16 cellular contexts compared by ENCODE assay signal in genomic region chr2:240972201-240972600, GRCh38. TPM values are rescaled to one million over a fixed set of nuclear protein-coding genes. Genes with fewer than 3 reads are reported as not detected.
A peak's percentile ranks its signal among the peaks of the same experiment; 100 is the strongest.
DNase-seq lines count a peak whose midpoint lies in the region; FAIRE-seq and TF ChIP-seq lines count a peak whose summit lies in the region.
"Had no signal": no experiment of that assay in that cellular context is flagged by ENCODE, and none has a peak within 500 bp of the region (broad histone marks: within the 10 kb centered on the region; RNA-seq: fewer than 3 reads in every experiment).

No MANE protein-coding gene starts in this region.

- H3K9ac ChIP-seq in GM23248: peak overlapping the region; percentile 71
- no peak overlapping the region for H3K9ac ChIP-seq in kidney (ENCODE audit: low read length in 2 of 2)
- H3K9ac ChIP-seq: KMS-11 had no signal

- H3K9me3 Mint-ChIP-seq in brain: peaks cover 4 to 11% (median 9%) of the 10 kb centered on the region in 5 experiments
- H3K9me3 Mint-ChIP-seq in immature natural killer cell: no peaks in the 10 kb centered on the region

- H3K4me1 ChIP-seq in GM23248 (ENCODE audit: insufficient read depth): peaks cover 17% of the 10 kb centered on the region
- H3K4me1 ChIP-seq in kidney (ENCODE audit: control insufficient read depth in 1 of 2, insufficient read depth in 1 of 2, low read depth in 1 of 2, low read length in 2 of 2): no peaks in the 10 kb centered on the region
- H3K4me1 ChIP-seq: HAP-1 had no signal

- peak overlapping the region; percentile 26 for H3K4me2 ChIP-seq in GM23248 (ENCODE audit: unreplicated experiment)
- H3K4me2 ChIP-seq: KMS-11 had no signal

- 17 to 22% methylated on average over 10 to 11 of the region's 11 CpGs for WGBS in GM23248 (ENCODE audit: low coverage in 1 of 2, low lambda C conversion rate in 2 of 2, missing lambda C conversion rate in 2 of 2), 2 experiments

- H3K27me3 ChIP-seq in GM23248 (replicated peaks; ENCODE audit: insufficient read depth): peaks cover 4% of the 10 kb centered on the region; the same call in 1 of the 2 replicates
- H3K27me3 ChIP-seq: MG63 had no signal

- H3K27ac ChIP-seq in GM23248: no peak overlapping the region
- H3K27ac ChIP-seq in kidney (ENCODE audit: low read depth in 2 of 2, low read length in 2 of 2): no peak overlapping the region
- peak overlapping the region in 13 of 21 experiments; percentile 16 to 76 (median 70) for H3K27ac ChIP-seq in skin epidermis
- H3K27ac ChIP-seq: KMS-11 had no signal

- H3K4me1 Mint-ChIP-seq in brain (peaks cover 22% of the 10 kb centered on the region), immature natural killer cell (no peaks in the 10 kb centered on the region)

- H3K4me3 ChIP-seq in GM23248: no peak overlapping the region
- no peak overlapping the region for H3K4me3 ChIP-seq in kidney (ENCODE audit: low read length in 2 of 2)
- no peak overlapping the region for H3K4me3 ChIP-seq in skin epidermis
- H3K4me3 ChIP-seq: HAP-1, MG63 had no signal

- intact Hi-C loops in kidney (cut with DNase I): no loop called here

- TF ChIP-seq CTCF in brain (conservative IDR thresholded peaks at IDR 0.05) (no peak), kidney (IDR thresholded peaks at IDR 0.05; ENCODE audit: borderline replicate concordance, extremely low read depth, insufficient read depth) (no peak)

- DNase-seq in GM23248: no peak
- peak; percentile 64 for DNase-seq in kidney
- no peak for DNase-seq in HuH-7 (ENCODE audit: low spot score)
- DNase-seq in immature natural killer cell: no peak
- no peak for DNase-seq in RPMI8226
- DNase-seq in DMS79 (lab: John Stamatoyannopoulos, UW): no peak
- DNase-seq: COR-L47, MG63, NCI-H1105, NCI-H1694 treated with DMSO at 0.1 percent for 48 hours had no signal

- H2AFZ ChIP-seq in GM23248: no peak overlapping the region

- no peaks in the 10 kb centered on the region for H3K36me3 ChIP-seq in GM23248 (ENCODE audit: low read depth)
- H3K36me3 ChIP-seq in kidney (ENCODE audit: control insufficient read depth in 1 of 2, insufficient read depth in 2 of 2, low read length in 2 of 2): no peaks in the 10 kb centered on the region
- H3K36me3 ChIP-seq: HAP-1, MG63 had no signal

- no peaks in the 10 kb centered on the region for H3F3A ChIP-seq in GM23248 (ENCODE audit: insufficient read depth)

- in situ Hi-C loops in GM23248 (cut with MboI): no loop called here

- peaks cover 22% of the 10 kb centered on the region for H3K27me3 Mint-ChIP-seq in brain
- H3K27me3 Mint-ChIP-seq in immature natural killer cell (ENCODE audit: low read depth in 3 of 3): peaks cover 0 to 6% (median 2%) of the 10 kb centered on the region in 3 donors

- H3K9me2 ChIP-seq in GM23248 (ENCODE audit: insufficient read depth): no peaks in the 10 kb centered on the region

- no peaks in the 10 kb centered on the region for H3K79me2 ChIP-seq in GM23248 (ENCODE audit: insufficient read depth)

- H3K4me3 Mint-ChIP-seq in brain (no peak overlapping the region), immature natural killer cell (no peak overlapping the region)
- H3K4me3 Mint-ChIP-seq: CD14-positive monocyte had no signal

- no peaks in the 10 kb centered on the region for H4K20me1 ChIP-seq in GM23248 (ENCODE audit: insufficient read depth)

- no peaks in the 10 kb centered on the region for H3K9me3 ChIP-seq in GM23248 (ENCODE audit: low read depth)
- no peaks in the 10 kb centered on the region for H3K9me3 ChIP-seq in kidney (ENCODE audit: control insufficient read depth in 1 of 2, low read length in 2 of 2)
- H3K9me3 ChIP-seq: HAP-1, MG63 had no signal

- FAIRE-seq in kidney (lab: Jason Lieb, UNC): no peak
- FAIRE-seq: A204.1 had no signal

- peak overlapping the region in 3 of 5 experiments; percentile 55 to 90 (median 75) for H3K27ac Mint-ChIP-seq in brain
- H3K27ac Mint-ChIP-seq in immature natural killer cell: no peak overlapping the region
- H3K27ac Mint-ChIP-seq: CD14-positive monocyte had no signal

- H3K36me3 Mint-ChIP-seq in brain (no peaks in the 10 kb centered on the region), immature natural killer cell (no peaks in the 10 kb centered on the region)
- H3K36me3 Mint-ChIP-seq: CD14-positive monocyte had no signal

RNA-seq across cellular contexts. Expression of gene SNED1, which starts 26.2 kb away (rescaled TPM):
- 29.4 and 36.2 TPM in 2 replicates for total RNA-seq in GM23248 (2014; rRNA removed; shearing (Covaris generic))
- polyA plus RNA-seq in GM23248 (2016; fragmentation: Nextera tagmentation; extraction: Ambion mirVana) (6.1 and 7.7 TPM in 2 replicates), brain (ENCODE audit: insufficient read depth, low read depth, low replicate concordance) (3.6 TPM), kidney (ENCODE audit: insufficient read depth, low read depth, low replicate concordance) (3.0 TPM), immature natural killer cell (under 1 TPM in 2 of 3 donors, not detected in 1; 0.24 to 0.56 TPM)
- total RNA-seq in kidney: 42.1 TPM

Comparison
In these comparisons a context has a peak if more than half of its experiments do, and no peak if none do; other contexts are left out.
1. H3K27ac ChIP-seq: peak in skin epidermis (13 of 21); none in GM23248 (single experiment) and kidney (0 of 2).
2. H3K27ac Mint-ChIP-seq: peak in brain (3 of 5); none in immature natural killer cell (0 of 6).